31 cellular contexts compared by ENCODE assay signal in the genomic region with DNA sequence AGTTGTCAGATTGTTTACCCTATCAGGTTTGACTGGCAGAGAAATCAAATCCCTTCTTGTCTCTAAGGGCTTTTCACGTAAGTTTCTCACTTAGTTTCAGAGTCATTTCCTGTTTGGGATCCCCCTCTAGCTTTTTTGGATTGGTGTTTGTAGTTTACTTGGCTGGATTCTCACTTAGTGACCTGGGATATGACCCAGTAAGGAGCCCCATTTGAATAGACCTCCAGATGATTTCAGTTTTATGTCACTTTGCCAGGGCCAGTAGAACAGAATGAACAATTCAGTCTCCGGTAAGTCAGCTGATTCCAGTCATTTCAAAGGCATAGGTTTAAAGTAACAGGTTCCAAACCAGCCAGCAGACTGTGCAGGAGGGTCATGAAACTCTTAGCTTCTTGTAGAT.
"Had no signal": no experiment of that assay in that cellular context is flagged by ENCODE, and none has a peak within 500 bp of the region (broad histone marks: within the 10 kb centered on the region; RNA-seq: fewer than 3 reads in every experiment).

No MANE protein-coding gene starts in this region.

- H3K4me3 ChIP-seq: adrenal gland, body of pancreas, heart right ventricle, left ventricle myocardium inferior, ovary, skin epidermis, upper lobe of left lung, vagina had no signal

- H3K27ac ChIP-seq: adrenal gland, body of pancreas, left ventricle myocardium inferior, neutrophil, ovary, skin epidermis, upper lobe of left lung, vagina, WERI-Rb-1 had no signal

- H3K4me1 ChIP-seq: upper lobe of left lung had no signal

- H3K4me3 Mint-ChIP-seq: activated naive CD4-positive, alpha-beta T cell treated with anti-CD3 and anti-CD28 coated beads for 36 hours; activated naive CD8-positive, alpha-beta T cell treated with anti-CD3 and anti-CD28 coated beads for 36 hours; activated T-cell treated with anti-CD3 and anti-CD28 coated beads, Interleukin-2, amount 50 U/mL, for 72 hours; effector memory CD8-positive, alpha-beta T cell; nephron; stimulated activated effector memory CD8-positive, alpha-beta T cell treated with anti-CD3 and anti-CD28 coated beads, Interleukin-12 subunit alpha, Interleukin-12 subunit beta, amount 100 ng/mL, for 72 hours; stimulated activated naive CD8-positive, alpha-beta T cell treated with anti-CD3 and anti-CD28 coated beads, Interleukin-15, Interleukin-2, amounts not matched to agents 100 ng/mL and 50 ng/mL, for 24 hours; T-helper 17 cell had no signal

- H3K9me3 Mint-ChIP-seq: activated naive CD4-positive, alpha-beta T cell treated with anti-CD3 and anti-CD28 coated beads for 36 hours; activated naive CD8-positive, alpha-beta T cell treated with anti-CD3 and anti-CD28 coated beads for 36 hours; activated T-cell treated with anti-CD3 and anti-CD28 coated beads, Interleukin-2, amount 50 U/mL, for 72 hours; effector memory CD8-positive, alpha-beta T cell; nephron; stimulated activated effector memory CD8-positive, alpha-beta T cell treated with anti-CD3 and anti-CD28 coated beads, Interleukin-12 subunit alpha, Interleukin-12 subunit beta, amount 100 ng/mL, for 72 hours; stimulated activated naive CD8-positive, alpha-beta T cell treated with anti-CD3 and anti-CD28 coated beads, Interleukin-15, Interleukin-2, amounts not matched to agents 100 ng/mL and 50 ng/mL, for 24 hours had no signal

- H3K9me3 ChIP-seq: adrenal gland, body of pancreas, heart right ventricle, left ventricle myocardium inferior, neutrophil, ovary, upper lobe of left lung, vagina had no signal

- H3K27me3 Mint-ChIP-seq: activated naive CD8-positive, alpha-beta T cell treated with anti-CD3 and anti-CD28 coated beads for 36 hours; effector memory CD8-positive, alpha-beta T cell; progenitor cell of endocrine pancreas; stimulated activated naive CD8-positive, alpha-beta T cell treated with anti-CD3 and anti-CD28 coated beads, Interleukin-15, Interleukin-2, amounts not matched to agents 100 ng/mL and 50 ng/mL, for 24 hours; T-helper 17 cell had no signal

- DNase-seq: activated CD4-positive, alpha-beta T cell treated with anti-CD3 and anti-CD28 coated beads, Interleukin-2, amount 50 U/mL, for 4 hours; activated CD4-positive, CD25-positive, alpha-beta regulatory T cell treated with anti-CD3 and anti-CD28 coated beads, Interleukin-2, amount 50 U/mL, for 72 hours; activated effector memory CD4-positive, alpha-beta T cell treated with Interleukin-2 at 50 U/mL for 16 hours; activated naive CD4-positive, alpha-beta T cell treated with anti-CD3 and anti-CD28 coated beads for 36 hours; activated naive CD8-positive, alpha-beta T cell treated with anti-CD3 and anti-CD28 coated beads for 36 hours; activated T-cell treated with anti-CD3 and anti-CD28 coated beads for 4 hours; activated T-cell treated with anti-CD3 and anti-CD28 coated beads, Interleukin-2, amount 50 U/mL, for 72 hours; adrenal gland; aorta; body of pancreas; caudate nucleus; cortex of kidney; effector memory CD8-positive, alpha-beta T cell; foreskin fibroblast; heart right ventricle; kidney glomerular epithelial cell; left ventricle myocardium inferior; ovary; stimulated activated CD4-positive, alpha-beta T cell treated with anti-CD3 and anti-CD28 coated beads, Interleukin-12 subunit alpha, Interleukin-12 subunit beta, amount 100 ng/mL, for 4 hours; stimulated activated CD4-positive, alpha-beta T cell treated with anti-CD3 and anti-CD28 coated beads, Interleukin-4, amount 100 ng/mL, for 24 hours; T-helper 17 cell; T1000; upper lobe of left lung; WERI-Rb-1 had no signal

- H3K36me3 ChIP-seq: adrenal gland, neutrophil, ovary had no signal

- H3K27me3 ChIP-seq: adrenal gland, body of pancreas, heart right ventricle, neutrophil, ovary, upper lobe of left lung, vagina had no signal

- H3K27ac Mint-ChIP-seq: activated naive CD4-positive, alpha-beta T cell treated with anti-CD3 and anti-CD28 coated beads for 36 hours; activated naive CD8-positive, alpha-beta T cell treated with anti-CD3 and anti-CD28 coated beads for 36 hours; effector memory CD8-positive, alpha-beta T cell; nephron; progenitor cell of endocrine pancreas; stimulated activated effector memory CD8-positive, alpha-beta T cell treated with anti-CD3 and anti-CD28 coated beads, Interleukin-12 subunit alpha, Interleukin-12 subunit beta, amount 100 ng/mL, for 72 hours; stimulated activated naive CD8-positive, alpha-beta T cell treated with anti-CD3 and anti-CD28 coated beads, Interleukin-15, Interleukin-2, amounts not matched to agents 100 ng/mL and 50 ng/mL, for 24 hours; T-helper 17 cell had no signal

- H3K4me1 Mint-ChIP-seq: stimulated activated effector memory CD8-positive, alpha-beta T cell treated with anti-CD3 and anti-CD28 coated beads, Interleukin-12 subunit alpha, Interleukin-12 subunit beta, amount 100 ng/mL, for 72 hours had no signal
